In genomic region chr6:165664553-165665383, GRCh38 we compare ENCODE assay signal across 13 cellular contexts. TPM values are rescaled to one million over a fixed set of nuclear protein-coding genes. Genes with fewer than 3 reads are reported as not detected.
DNase-seq lines count a peak whose midpoint lies in the region; ATAC-seq and TF ChIP-seq lines count a peak whose summit lies in the region.
"Had no signal": no experiment of that assay in that cellular context is flagged by ENCODE, and none has a peak within 500 bp of the region (broad histone marks: within the 10 kb centered on the region; RNA-seq: fewer than 3 reads in every experiment).

No MANE protein-coding gene starts in this region.

- peak overlapping the region; percentile 96 for H3K4me2 ChIP-seq in neural progenitor cell

- H3K79me2 ChIP-seq in neural progenitor cell (ENCODE audit: low read depth): peaks cover 18% of the 10 kb centered on the region

- peak; percentile 26 for TF ChIP-seq CTCF in epithelial cell of proximal tubule (conservative IDR thresholded peaks at IDR 0.05; ENCODE audit: low read depth, low read length)
- TF ChIP-seq CTCF in neural progenitor cell (IDR thresholded peaks at IDR 0.05): peak; percentile 43

- ATAC-seq in GM18511 (IDR thresholded peaks at IDR 0.05; ENCODE audit: unreplicated experiment) (no peak), HG03571 (IDR thresholded peaks at IDR 0.05; ENCODE audit: unreplicated experiment) (no peak)
- ATAC-seq: activated T-cell treated with anti-CD3 and anti-CD28 coated beads, Interleukin-2, amount 50 U/mL, for 72 hours had no signal

- H3K36me3 ChIP-seq in neural progenitor cell: no peaks in the 10 kb centered on the region
- H3K36me3 ChIP-seq: uterus had no signal

- no peaks in the 10 kb centered on the region for H3K9me3 ChIP-seq in neural progenitor cell (ENCODE audit: low read depth)
- H3K9me3 ChIP-seq: uterus had no signal

- no peak overlapping the region for H3K27ac Mint-ChIP-seq in neural progenitor cell
- H3K27ac Mint-ChIP-seq: activated T-cell treated with anti-CD3 and anti-CD28 coated beads, Interleukin-2, amount 50 U/mL, for 72 hours; CD4-positive, CD25-positive, alpha-beta regulatory T cell had no signal

- DNase-seq in ACHN (peak; percentile 42), LHCN-M2 (ENCODE audit: low read depth) (peak; percentile 18), epithelial cell of proximal tubule (ENCODE audit: low read depth) (no peak), neural progenitor cell (ENCODE audit: low spot score) (peak; percentile 66), head of caudate nucleus (no peak), NCI-H2196 treated with DMSO at 0.1 percent for 48 hours (lab: John Stamatoyannopoulos, UW; ENCODE audit: unreplicated experiment) (no peak)
- DNase-seq: activated T-cell treated with anti-CD3 and anti-CD28 coated beads, Interleukin-2, amount 50 U/mL, for 72 hours; NCI-H1930; uterus had no signal

- no peak overlapping the region for H3K27ac ChIP-seq in neural progenitor cell

- H3K36me3 Mint-ChIP-seq in neural progenitor cell: no peaks in the 10 kb centered on the region
- H3K36me3 Mint-ChIP-seq: CD4-positive, CD25-positive, alpha-beta regulatory T cell had no signal

- H3K4me3 ChIP-seq in epithelial cell of proximal tubule (ENCODE audit: low read depth, low read length) (peak overlapping the region; percentile 72), neural progenitor cell (peak overlapping the region; percentile 91)

- H3F3A ChIP-seq in neural progenitor cell (ENCODE audit: low read depth): peaks cover 28% of the 10 kb centered on the region

- H3K27me3 ChIP-seq in neural progenitor cell: peaks cover 76% of the 10 kb centered on the region

- no peak overlapping the region for H3K9ac ChIP-seq in neural progenitor cell

- peaks cover 23% of the 10 kb centered on the region for H3K4me1 ChIP-seq in neural progenitor cell

- intact Hi-C loops in head of caudate nucleus (cut with DNase I): no loop called here

- H2AFZ ChIP-seq in neural progenitor cell (replicated peaks): no peak overlapping the region

- no peaks in the 10 kb centered on the region for H3K9me3 Mint-ChIP-seq in neural progenitor cell

- H3K27me3 Mint-ChIP-seq in neural progenitor cell (ENCODE audit: insufficient read depth, low read depth): peaks cover 33% of the 10 kb centered on the region

- in situ Hi-C loops in ACHN (cut with HindIII; ENCODE audit: low pct_ligation_motif_present, low pct_unique_long_range_greater_than_20kb, low sequenced_read_pairs): no loop called here

- H4K20me1 ChIP-seq in neural progenitor cell (ENCODE audit: low read depth): peaks cover 22% of the 10 kb centered on the region

- H3K4me1 Mint-ChIP-seq in neural progenitor cell: peaks cover 25% of the 10 kb centered on the region

- peak overlapping the region; percentile 95 for H3K4me3 Mint-ChIP-seq in neural progenitor cell

RNA-seq across cellular contexts. Expression of gene PDE10A, which starts 1.7 kb away (rescaled TPM):
- total RNA-seq in LHCN-M2 (2014; rRNA removed) (17.9 and 21.6 TPM in 2 replicates), epithelial cell of proximal tubule (6.9 TPM in 2 replicates), neural progenitor cell (ENCODE audit: low replicate concordance) (11.9 and 17.3 TPM in 2 replicates)
- polyA plus RNA-seq in LHCN-M2 (2012): 9.1 TPM
- total RNA-seq: activated T-cell treated with anti-CD3 and anti-CD28 coated beads, Interleukin-2, amount 50 U/mL, for 72 hours; CD4-positive, CD25-positive, alpha-beta regulatory T cell; OCI-LY7 had no signal
- polyA plus RNA-seq: CD4-positive, CD25-positive, alpha-beta regulatory T cell had no signal

Comparison
In these comparisons a context has a peak if more than half of its experiments do, and no peak if none do; other contexts are left out.
1. DNase-seq: peak in ACHN (single experiment), LHCN-M2 (single experiment) and neural progenitor cell (single experiment); none in epithelial cell of proximal tubule (single experiment), head of caudate nucleus (0 of 42) and NCI-H2196 treated with DMSO at 0.1 percent for 48 hours (single experiment).